Comparison of ENCODE assay signal across 8 cellular contexts in genomic region chr11:94493443-94494199, GRCh38. TPM values are rescaled to one million over a fixed set of nuclear protein-coding genes. Genes with fewer than 3 reads are reported as not detected.
DNase-seq lines count a peak whose midpoint lies in the region; ATAC-seq and TF ChIP-seq lines count a peak whose summit lies in the region.

Gene ANKRD49 (plus strand): TSS chr11:94493984. CDS start chr11:94496694, 2,710 bp downstream.
Gene MRE11 (minus strand): TSS chr11:94493844. CDS start chr11:94492801, 1,043 bp downstream.

- peaks cover 33% of the 10 kb centered on the region for H3K4me1 ChIP-seq in CD8-positive, alpha-beta T cell (ENCODE audit: insufficient read depth, low read length)

- peak within 1 kb of the TSS; percentile 95 for H3K4me3 Mint-ChIP-seq in CD8-positive, alpha-beta T cell

- POLR2A ChIA-PET in CD8-positive, alpha-beta T cell (lab: Charles Lee): interaction anchor here (1.0 kb wide), 1 partner anchor 365 kb away, joined by 5 read pairs; the partner anchor contains the start of gene PANX1

- CTCF ChIA-PET in CD8-positive, alpha-beta T cell (lab: Charles Lee): interaction anchor here (1.5 kb wide), 1 partner anchor 12 kb away, joined by 4 read pairs; no protein-coding TSS in a partner anchor

- H3K4me1 Mint-ChIP-seq in CD8-positive, alpha-beta T cell (ENCODE audit: low read depth): peaks cover 49% of the 10 kb centered on the region

- H3K36me3 Mint-ChIP-seq in CD8-positive, alpha-beta T cell: peaks cover 47% of the 10 kb centered on the region

- peak within 1 kb of the TSS; percentile 57 for H3K4me3 ChIP-seq in CD8-positive, alpha-beta T cell (ENCODE audit: low read depth, low read length)

- no peaks in the 10 kb centered on the region for H3K9me3 Mint-ChIP-seq in CD8-positive, alpha-beta T cell

- ATAC-seq in CD8-positive, alpha-beta T cell: peak; percentile 99
- peak; percentile 100 for ATAC-seq in GM19468 (IDR thresholded peaks at IDR 0.05; ENCODE audit: extremely low read depth, unreplicated experiment)

- H3K27me3 ChIP-seq in CD8-positive, alpha-beta T cell (ENCODE audit: insufficient read depth, low read length): no peaks in the 10 kb centered on the region

- peak within 1 kb of the TSS; percentile 72 for H3K27ac ChIP-seq in CD8-positive, alpha-beta T cell (ENCODE audit: low read depth, low read length)

- TF ChIP-seq CTCF in CD8-positive, alpha-beta T cell (IDR thresholded peaks at IDR 0.05): no peak

- no peaks in the 10 kb centered on the region for H3K9me3 ChIP-seq in CD8-positive, alpha-beta T cell (ENCODE audit: low read length)

- no peaks in the 10 kb centered on the region for H3K27me3 Mint-ChIP-seq in CD8-positive, alpha-beta T cell (ENCODE audit: low read depth)

- intact Hi-C loops in CD8-positive, alpha-beta T cell (cut with DNase I, micrococcal nuclease): loop anchor here (1.0 to 10.0 kb wide), 19 partner anchors 11 to 1899 kb away; partner anchors contain the start of genes C11orf54 (in 2 of the 2), CWC15 (in 2 of the 2), KDM4D (in 2 of the 2) and SLC36A4 (in 2 of the 2)

- peaks cover 9% of the 10 kb centered on the region for H3K36me3 ChIP-seq in CD8-positive, alpha-beta T cell (ENCODE audit: insufficient read depth, low read length)

- H3K27ac Mint-ChIP-seq in CD8-positive, alpha-beta T cell: peak within 1 kb of the TSS; percentile 99

- DNase-seq in CD8-positive, alpha-beta T cell: peak; percentile 91 to 97 (median 95)
- DNase-seq in HS-5 (ENCODE audit: low read depth): peak; percentile 87
- DNase-seq in NK-92 treated with Interleukin-12 subunit alpha and Interleukin-12 subunit beta, amount 100 ng/mL, for 24 hours (lab: John Stamatoyannopoulos, UW): peak; percentile 90
- peak; percentile 96 for DNase-seq in activated CD8-positive, alpha-beta memory T cell treated with anti-CD3 and anti-CD28 coated beads for 24 hours
- peak; percentile 97 for DNase-seq in effector CD8-positive, alpha-beta T cell (lab: John Stamatoyannopoulos, UW)
- peak; percentile 99 for DNase-seq in lung microvascular endothelial cell (ENCODE audit: low read depth in 2 of 2)
- DNase-seq in stimulated activated CD4-positive, alpha-beta T cell treated with anti-CD3 and anti-CD28 coated beads, TNF-alpha, amount 100 ng/mL, for 48 hours (ENCODE audit: low read depth in 3 of 3): peak; percentile 89 to 95 (median 89)

RNA-seq across cellular contexts. Expression of gene ANKRD49, which starts in this region (rescaled TPM):
- 10 to 100 TPM; 45.6 to 50.9 TPM for total RNA-seq in CD8-positive, alpha-beta T cell
- 6.8 and 10.1 TPM in 2 replicates for total RNA-seq in lung microvascular endothelial cell

RNA-seq across cellular contexts. Expression of gene MRE11, which starts in this region (rescaled TPM):
- total RNA-seq in CD8-positive, alpha-beta T cell: 10 to 100 TPM; 12.3 to 14.7 TPM
- 10.1 and 10.2 TPM in 2 replicates for total RNA-seq in lung microvascular endothelial cell

Comparison
In these comparisons a context has a peak if more than half of its experiments do, and no peak if none do; other contexts are left out.
1. Peak in every context shown above with its lines: DNase-seq, ATAC-seq, H3K4me3 ChIP-seq and H3K27ac ChIP-seq.